Comparison of ENCODE assay signal across 1 cellular context in the genomic region with DNA sequence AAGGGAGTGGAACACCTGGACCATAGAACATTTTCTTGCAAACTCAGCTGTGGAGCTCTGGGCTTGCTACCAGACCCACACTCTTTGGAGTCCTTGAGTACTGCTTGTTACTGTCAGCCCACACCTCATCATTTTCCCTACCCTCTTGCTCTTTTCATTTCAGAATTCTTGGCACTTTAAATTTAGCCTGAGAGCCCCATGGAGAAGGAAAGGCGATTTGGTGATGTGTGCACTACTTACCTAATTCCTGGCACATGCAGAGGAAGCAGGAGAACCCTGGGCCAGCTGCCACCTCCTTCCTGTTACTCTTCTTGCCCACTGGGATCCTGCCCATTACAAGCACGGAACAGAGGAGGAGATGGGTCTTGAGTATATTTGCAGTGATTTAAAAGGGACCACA.
TF ChIP-seq lines count a peak whose summit lies in the region.

No MANE protein-coding gene starts in this region.

TF ChIP-seq in IMR-90, 13 proteins besides CTCF, POLR2A, EP300 and RAD21 (continued from another document):
- TF ChIP-seq USF2 (IDR thresholded peaks at IDR 0.05; ENCODE audit: low read depth, low read length): no peak
- TF ChIP-seq MAZ (IDR thresholded peaks at IDR 0.05; ENCODE audit: borderline replicate concordance, low read depth, low read length): no peak
- TF ChIP-seq RCOR1 (IDR thresholded peaks at IDR 0.05; ENCODE audit: insufficient replicate concordance, low read length): no peak
